In genomic region chr10:104127411-104127810, GRCh38 we compare ENCODE assay signal across 9 cellular contexts. TPM values are rescaled to one million over a fixed set of nuclear protein-coding genes. Genes with fewer than 3 reads are reported as not detected.
A peak's percentile ranks its signal among the peaks of the same experiment; 100 is the strongest.
DNase-seq lines count a peak whose midpoint lies in the region; ATAC-seq and TF ChIP-seq lines count a peak whose summit lies in the region.
"Had no signal": no experiment of that assay in that cellular context is flagged by ENCODE, and none has a peak within 500 bp of the region (broad histone marks: within the 10 kb centered on the region; RNA-seq: fewer than 3 reads in every experiment).

No MANE protein-coding gene starts in this region.

- DNase-seq in A673 (ENCODE audit: low spot score) (peak; percentile 18), PC-9 (no peak), left ventricle myocardium inferior (no peak), sciatic nerve (ENCODE audit: low spot score) (no peak), uterus (no peak)
- DNase-seq: lower lobe of right lung had no signal

- CTCF ChIA-PET in A673 (lab: Charles Lee): interaction anchor here (0.7 kb wide), 1 partner anchor 148 kb away, joined by 3 read pairs; no protein-coding TSS in a partner anchor
- CTCF ChIA-PET in PC-9 (lab: Charles Lee): no interaction called here

- H3K4me2 ChIP-seq in PC-9: no peak overlapping the region

- H3K4me1 ChIP-seq in A673 (ENCODE audit: insufficient read depth, low read length, poor library complexity, severe bottlenecking): peaks cover 15% of the 10 kb centered on the region
- peaks cover 9% of the 10 kb centered on the region; the same call in 1 of the 2 replicates for H3K4me1 ChIP-seq in PC-9 (replicated peaks; ENCODE audit: insufficient read depth)
- peaks cover 16% of the 10 kb centered on the region for H3K4me1 ChIP-seq in left ventricle myocardium inferior
- H3K4me1 ChIP-seq in uterus: no peaks in the 10 kb centered on the region

- TF ChIP-seq CTCF in A673 (conservative IDR thresholded peaks at IDR 0.05; ENCODE audit: low read depth, low read length): peak; percentile 50
- peak; percentile 45 for TF ChIP-seq CTCF in GM12873 (IDR thresholded peaks at IDR 0.05; ENCODE audit: insufficient read depth, low read depth, low read length, missing control alignments)
- TF ChIP-seq CTCF in PC-9 (conservative IDR thresholded peaks at IDR 0.05): peak; percentile 42; the same call in 1 of the 2 replicates
- peak; percentile 10 for TF ChIP-seq CTCF in left ventricle myocardium inferior (IDR thresholded peaks at IDR 0.05; ENCODE audit: borderline replicate concordance)
- no peak for TF ChIP-seq CTCF in uterus (IDR thresholded peaks at IDR 0.05)

- H3F3A ChIP-seq in PC-9 (ENCODE audit: insufficient read depth, low read depth): no peaks in the 10 kb centered on the region

- intact Hi-C loops in A673 (cut with micrococcal nuclease; ENCODE audit: unreplicated experiment) (no loop called here), PC-9 (cut with micrococcal nuclease; ENCODE audit: unreplicated experiment) (loop anchor here (10.0 kb wide), 1 partner anchor 413 kb away; no protein-coding TSS in a partner anchor), left ventricle myocardium inferior (cut with micrococcal nuclease) (loop anchor here (10.0 kb wide), 1 partner anchor 243 kb away; no protein-coding TSS in a partner anchor), sciatic nerve (cut with DNase I) (loop anchor here (10.0 kb wide), 1 partner anchor 243 kb away; no protein-coding TSS in a partner anchor), uterus (cut with DNase I; ENCODE audit: low total_unique reads) (no loop called here)

- no peak overlapping the region for H3K4me3 ChIP-seq in A673 (ENCODE audit: low read depth, low read length, poor library complexity, severe bottlenecking)
- H3K4me3 ChIP-seq in PC-9: no peak overlapping the region
- no peak overlapping the region for H3K4me3 ChIP-seq in left ventricle myocardium inferior
- H3K4me3 ChIP-seq in uterus: no peak overlapping the region
- H3K4me3 ChIP-seq: lower lobe of right lung had no signal

- no peaks in the 10 kb centered on the region for H4K20me1 ChIP-seq in PC-9 (ENCODE audit: insufficient read depth)

- no peaks in the 10 kb centered on the region for H3K9me2 ChIP-seq in PC-9 (ENCODE audit: insufficient read depth)

- no TSS peak for BruUV-seq in A673 (replicated peaks; lab: Mats Ljungman, UMichigan)
- no TSS peak for BruUV-seq in PC-9 (replicated peaks; lab: Mats Ljungman, UMichigan)

- no peak overlapping the region for H2AFZ ChIP-seq in PC-9

- H3K27ac ChIP-seq in A673 (ENCODE audit: low read depth, low read length, poor library complexity, severe bottlenecking) (no peak overlapping the region), PC-9 (no peak overlapping the region), left ventricle myocardium inferior (replicated peaks) (no peak overlapping the region), uterus (no peak overlapping the region)
- H3K27ac ChIP-seq: lower lobe of right lung had no signal

- TF ChIP-seq POLR2A in uterus (IDR thresholded peaks at IDR 0.05): no peak

- H3K9me3 ChIP-seq in A673 (ENCODE audit: low read depth, low read length, poor library complexity, severe bottlenecking) (no peaks in the 10 kb centered on the region), PC-9 (ENCODE audit: insufficient read depth, low read depth) (no peaks in the 10 kb centered on the region), left ventricle myocardium inferior (replicated peaks) (no peaks in the 10 kb centered on the region), uterus (no peaks in the 10 kb centered on the region)
- H3K9me3 ChIP-seq: lower lobe of right lung had no signal

- POLR2A ChIA-PET in A673 (lab: Charles Lee; ENCODE audit: low non-redundant PET): no interaction called here
- POLR2A ChIA-PET in PC-9 (lab: Charles Lee; ENCODE audit: unreplicated experiment): no interaction called here

- H3K27me3 ChIP-seq in A673 (replicated peaks; ENCODE audit: insufficient read depth, low read depth, low read length, poor library complexity): no peaks in the 10 kb centered on the region
- H3K27me3 ChIP-seq in PC-9 (ENCODE audit: insufficient read depth, low read depth): no peaks in the 10 kb centered on the region
- no peaks in the 10 kb centered on the region for H3K27me3 ChIP-seq in left ventricle myocardium inferior (ENCODE audit: low read depth)
- H3K27me3 ChIP-seq in uterus: no peaks in the 10 kb centered on the region

- H3K36me3 ChIP-seq in A673 (ENCODE audit: insufficient read depth, low read length, poor library complexity, severe bottlenecking): no peaks in the 10 kb centered on the region
- no peaks in the 10 kb centered on the region for H3K36me3 ChIP-seq in PC-9 (ENCODE audit: low read depth)
- peaks cover 15% of the 10 kb centered on the region for H3K36me3 ChIP-seq in left ventricle myocardium inferior
- H3K36me3 ChIP-seq in uterus: no peaks in the 10 kb centered on the region

- ATAC-seq in sciatic nerve (no peak), GM19395 (IDR thresholded peaks at IDR 0.05; ENCODE audit: unreplicated experiment) (no peak), GM21619 (IDR thresholded peaks at IDR 0.05; ENCODE audit: unreplicated experiment) (no peak)

- no peaks in the 10 kb centered on the region for H3K79me2 ChIP-seq in PC-9 (ENCODE audit: low read depth)

RNA-seq across cellular contexts. Expression of gene SFR1, which starts 5.4 kb away (rescaled TPM):
- total RNA-seq in A673 (2021) (11.2 and 12.6 TPM in 2 replicates), PC-9 (2021) (4.3 TPM in 2 replicates), left ventricle myocardium inferior (6.0 TPM), sciatic nerve (7.8 TPM), uterus (10 to 100 TPM in 2 of 4 donors, 1 to 10 TPM in 2; 4.1 to 12.8 (median 10.5) TPM)

RNA-seq across cellular contexts. Expression of gene COL17A1, which starts 41.7 kb away (rescaled TPM):
- total RNA-seq in A673 (2021) (not detected in 2 replicates), PC-9 (2021) (31.6 and 41.3 TPM in 2 replicates), left ventricle myocardium inferior (not detected), sciatic nerve (0.45 TPM), uterus (1 to 10 TPM in 1 of 4 donors, under 1 TPM in 2, not detected in 1; under 0.01 to 2.9 (median 0.98) TPM)

Comparison
In these comparisons a context has a peak if more than half of its experiments do, and no peak if none do; other contexts are left out.
1. CTCF ChIP-seq: peak in A673 (single experiment), GM12873 (single experiment), PC-9 (single experiment) and left ventricle myocardium inferior (single experiment); none in uterus (0 of 4).
2. intact Hi-C loops: an anchor here in PC-9 (10.0 kb wide), left ventricle myocardium inferior (10.0 kb wide) and sciatic nerve (10.0 kb wide); none called in A673 and uterus.